In the genomic region with DNA sequence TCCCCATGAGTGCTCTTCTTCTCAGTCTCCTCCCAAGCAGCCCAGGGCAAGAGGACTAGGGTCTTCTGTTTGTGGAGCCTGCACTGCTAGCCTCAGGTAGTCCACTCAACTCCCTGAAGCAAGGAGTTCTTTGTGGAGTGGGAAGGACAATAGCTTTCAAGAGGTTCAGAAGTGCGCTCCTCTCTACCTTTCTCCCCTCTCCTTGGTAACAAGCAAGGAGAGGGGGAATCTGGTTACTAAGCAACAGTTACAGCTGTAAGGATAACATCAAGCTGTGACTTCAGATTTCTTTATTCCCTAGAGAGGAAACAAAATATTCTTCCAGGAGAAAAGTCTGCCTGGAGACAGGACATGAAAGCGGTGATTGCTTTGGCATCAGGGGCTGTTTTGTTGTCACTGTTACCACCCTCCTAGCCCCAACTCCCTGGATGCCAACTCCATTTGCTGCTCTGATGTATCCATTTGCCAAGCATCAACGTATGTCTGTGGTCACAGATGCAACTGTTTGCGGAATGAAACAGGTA, we compare ENCODE assay signal across 20 cellular contexts.
DNase-seq lines count a peak whose midpoint lies in the region; ATAC-seq and TF ChIP-seq lines count a peak whose summit lies in the region.
"Had no signal": no experiment of that assay in that cellular context is flagged by ENCODE, and none has a peak within 500 bp of the region (broad histone marks: within the 10 kb centered on the region; RNA-seq: fewer than 3 reads in every experiment).

No MANE protein-coding gene starts in this region.

- POLR2A ChIA-PET in naive thymus-derived CD4-positive, alpha-beta T cell (lab: Charles Lee): interaction anchor here (0.8 to 2.8 kb wide), 4 partner anchors 32 to 118 kb away, joined by 3 to 12 read pairs (median 4); a partner anchor contains a TSS

- CTCF ChIA-PET in naive thymus-derived CD4-positive, alpha-beta T cell (lab: Charles Lee): interaction anchor here (2.5 kb wide), 1 partner anchor 85 kb away, joined by 13 read pairs; no protein-coding TSS in a partner anchor

- intact Hi-C loops in naive thymus-derived CD4-positive, alpha-beta T cell (cut with micrococcal nuclease): no loop called here

- peaks cover 23% of the 10 kb centered on the region for H3K4me1 ChIP-seq in CD4-positive, CD25-positive, alpha-beta regulatory T cell (ENCODE audit: control insufficient read depth, insufficient read depth, low read length, poor library complexity, severe bottlenecking)
- H3K4me1 ChIP-seq in naive thymus-derived CD4-positive, alpha-beta T cell (ENCODE audit: control insufficient read depth in 2 of 2, insufficient read depth in 2 of 2, low read length in 2 of 2): peaks cover 21 to 45% of the 10 kb centered on the region in 2 donors
- H3K4me1 ChIP-seq in Peyer's patch: peaks cover 0 to 4% (median 0%) of the 10 kb centered on the region in 4 donors
- H3K4me1 ChIP-seq: adrenal gland, pancreas had no signal

- H3K9me3 Mint-ChIP-seq in CD4-positive, CD25-positive, alpha-beta regulatory T cell: no peaks in the 10 kb centered on the region
- no peaks in the 10 kb centered on the region for H3K9me3 Mint-ChIP-seq in naive thymus-derived CD4-positive, alpha-beta T cell
- H3K9me3 Mint-ChIP-seq in T-helper 2 cell treated with Interferon-gamma antibody and Interleukin-4, amounts not matched to agents 5 μg/mL and 100 μg/mL, for 36 hours: no peaks in the 10 kb centered on the region
- H3K9me3 Mint-ChIP-seq: activated CD4-positive, alpha-beta T cell treated with anti-CD3 and anti-CD28 coated beads, Interleukin-2, amount 10 ng/mL, durations not matched to agents 24 days and 14 days; activated T-helper 2 cell treated with anti-CD3 and anti-CD28 coated beads, Interferon-gamma antibody, Interleukin-2, Interleukin-4, amounts not matched to agents 10 μg/mL and 5 μg/mL and 100 μg/mL, durations not matched to agents 14 hours and 24 hours and 36 hours; dendritic cell treated with granulocyte-macrophage colony-stimulating factor and Interleukin-4, amounts not matched to agents 40 ng/mL and 50 ng/mL, for 4 days had no signal

- peaks cover 31% of the 10 kb centered on the region for H3K36me3 ChIP-seq in CD4-positive, CD25-positive, alpha-beta regulatory T cell (ENCODE audit: control insufficient read depth, insufficient read depth, low read length)
- H3K36me3 ChIP-seq in naive thymus-derived CD4-positive, alpha-beta T cell (ENCODE audit: control insufficient read depth in 2 of 3, insufficient read depth in 3 of 3, low read length in 3 of 3): peaks cover 0 to 6% (median 4%) of the 10 kb centered on the region in 3 experiments
- H3K36me3 ChIP-seq in Peyer's patch: peaks cover 0 to 13% (median 0%) of the 10 kb centered on the region in 3 donors
- H3K36me3 ChIP-seq: pancreas, right lobe of liver had no signal

- H3K27me3 ChIP-seq in CD4-positive, CD25-positive, alpha-beta regulatory T cell (ENCODE audit: control insufficient read depth, insufficient read depth, low read length): no peaks in the 10 kb centered on the region
- no peaks in the 10 kb centered on the region for H3K27me3 ChIP-seq in naive thymus-derived CD4-positive, alpha-beta T cell (ENCODE audit: control insufficient read depth in 2 of 2, insufficient read depth in 2 of 2, low read length in 2 of 2)
- no peaks in the 10 kb centered on the region for H3K27me3 ChIP-seq in Peyer's patch
- H3K27me3 ChIP-seq: adrenal gland, pancreas, right lobe of liver, upper lobe of left lung had no signal

- TF ChIP-seq POLR2A in Peyer's patch (IDR thresholded peaks at IDR 0.05): no peak

- H3K4me3 Mint-ChIP-seq in CD4-positive, CD25-positive, alpha-beta regulatory T cell: peak overlapping the region in 1 of 4 donors; percentile 4
- H3K4me3 Mint-ChIP-seq in T-helper 17 cell: no peak overlapping the region
- H3K4me3 Mint-ChIP-seq in naive thymus-derived CD4-positive, alpha-beta T cell: no peak overlapping the region
- H3K4me3 Mint-ChIP-seq in T-helper 2 cell treated with Interferon-gamma antibody and Interleukin-4, amounts not matched to agents 5 μg/mL and 100 μg/mL, for 36 hours: no peak overlapping the region
- H3K4me3 Mint-ChIP-seq: activated CD4-positive, alpha-beta T cell treated with anti-CD3 and anti-CD28 coated beads, Interleukin-2, amount 10 ng/mL, durations not matched to agents 24 days and 14 days; dendritic cell treated with granulocyte-macrophage colony-stimulating factor and Interleukin-4, amounts not matched to agents 40 ng/mL and 50 ng/mL, for 4 days had no signal

- no peak for ATAC-seq in CD4-positive, CD25-positive, alpha-beta regulatory T cell (ENCODE audit: low read depth in 2 of 2)
- no peak for ATAC-seq in T-helper 17 cell
- no peak for ATAC-seq in naive thymus-derived CD4-positive, alpha-beta T cell
- no peak for ATAC-seq in GM19035 (IDR thresholded peaks at IDR 0.05; ENCODE audit: unreplicated experiment)
- ATAC-seq: pancreas, right lobe of liver had no signal

- peaks cover 14 to 50% (median 40%) of the 10 kb centered on the region in 4 donors for H3K4me1 Mint-ChIP-seq in CD4-positive, CD25-positive, alpha-beta regulatory T cell
- peaks cover 41% of the 10 kb centered on the region for H3K4me1 Mint-ChIP-seq in T-helper 17 cell
- H3K4me1 Mint-ChIP-seq in naive thymus-derived CD4-positive, alpha-beta T cell: peaks cover 30 to 60% (median 46%) of the 10 kb centered on the region in 7 donors
- peaks cover 24% of the 10 kb centered on the region for H3K4me1 Mint-ChIP-seq in T-helper 2 cell treated with Interferon-gamma antibody and Interleukin-4, amounts not matched to agents 5 μg/mL and 100 μg/mL, for 36 hours (ENCODE audit: low read depth)

- H3K27me3 Mint-ChIP-seq in CD4-positive, CD25-positive, alpha-beta regulatory T cell: no peaks in the 10 kb centered on the region
- no peaks in the 10 kb centered on the region for H3K27me3 Mint-ChIP-seq in T-helper 17 cell
- peaks cover 0 to 7% (median 0%) of the 10 kb centered on the region in 5 donors for H3K27me3 Mint-ChIP-seq in naive thymus-derived CD4-positive, alpha-beta T cell
- H3K27me3 Mint-ChIP-seq in T-helper 2 cell treated with Interferon-gamma antibody and Interleukin-4, amounts not matched to agents 5 μg/mL and 100 μg/mL, for 36 hours (ENCODE audit: low read depth): peaks cover 27% of the 10 kb centered on the region
- H3K27me3 Mint-ChIP-seq: dendritic cell treated with granulocyte-macrophage colony-stimulating factor and Interleukin-4, amounts not matched to agents 40 ng/mL and 50 ng/mL, for 4 days had no signal

- no peaks in the 10 kb centered on the region for H3K9me3 ChIP-seq in CD4-positive, CD25-positive, alpha-beta regulatory T cell (ENCODE audit: control insufficient read depth in 2 of 2, low read length in 2 of 2)
- H3K9me3 ChIP-seq in T-helper 17 cell (ENCODE audit: control insufficient read depth, low read length, poor library complexity, severe bottlenecking) (no peaks in the 10 kb centered on the region), Peyer's patch (no peaks in the 10 kb centered on the region)
- H3K9me3 ChIP-seq in naive thymus-derived CD4-positive, alpha-beta T cell (ENCODE audit: control insufficient read depth in 2 of 3, low read length in 3 of 3): no peaks in the 10 kb centered on the region
- H3K9me3 ChIP-seq: adrenal gland, pancreas, right lobe of liver, upper lobe of left lung had no signal

- peak overlapping the region in 2 of 3 donors; percentile 89 to 96 for H3K27ac Mint-ChIP-seq in CD4-positive, CD25-positive, alpha-beta regulatory T cell
- peak overlapping the region; percentile 99 for H3K27ac Mint-ChIP-seq in T-helper 17 cell
- H3K27ac Mint-ChIP-seq in naive thymus-derived CD4-positive, alpha-beta T cell: peak overlapping the region in 7 of 9 donors; percentile 71 to 95 (median 91)
- no peak overlapping the region for H3K27ac Mint-ChIP-seq in T-helper 2 cell treated with Interferon-gamma antibody and Interleukin-4, amounts not matched to agents 5 μg/mL and 100 μg/mL, for 36 hours
- H3K27ac Mint-ChIP-seq: activated CD4-positive, alpha-beta T cell treated with anti-CD3 and anti-CD28 coated beads, Interleukin-2, amount 10 ng/mL, durations not matched to agents 24 days and 14 days; activated T-helper 2 cell treated with anti-CD3 and anti-CD28 coated beads, Interferon-gamma antibody, Interleukin-2, Interleukin-4, amounts not matched to agents 10 μg/mL and 5 μg/mL and 100 μg/mL, durations not matched to agents 14 hours and 24 hours and 36 hours; dendritic cell treated with granulocyte-macrophage colony-stimulating factor and Interleukin-4, amounts not matched to agents 40 ng/mL and 50 ng/mL, for 4 days had no signal

- peaks cover 25% of the 10 kb centered on the region for H3K36me3 Mint-ChIP-seq in CD4-positive, CD25-positive, alpha-beta regulatory T cell
- peaks cover 7% of the 10 kb centered on the region for H3K36me3 Mint-ChIP-seq in T-helper 17 cell (ENCODE audit: low read depth)
- peaks cover 4 to 38% (median 13%) of the 10 kb centered on the region in 5 donors for H3K36me3 Mint-ChIP-seq in naive thymus-derived CD4-positive, alpha-beta T cell
- H3K36me3 Mint-ChIP-seq in T-helper 2 cell treated with Interferon-gamma antibody and Interleukin-4, amounts not matched to agents 5 μg/mL and 100 μg/mL, for 36 hours (ENCODE audit: low read depth): peaks cover 19% of the 10 kb centered on the region

- TF ChIP-seq CTCF in Peyer's patch (IDR thresholded peaks at IDR 0.05): no peak

- no peak overlapping the region for H3K4me3 ChIP-seq in CD4-positive, CD25-positive, alpha-beta regulatory T cell (ENCODE audit: low read depth, low read length)
- no peak overlapping the region for H3K4me3 ChIP-seq in naive thymus-derived CD4-positive, alpha-beta T cell (ENCODE audit: low read length)
- no peak overlapping the region for H3K4me3 ChIP-seq in Peyer's patch
- H3K4me3 ChIP-seq: adrenal gland, GM23248, pancreas, right lobe of liver, upper lobe of left lung had no signal

- DNase-seq in CD4-positive, CD25-positive, alpha-beta regulatory T cell: no peak
- DNase-seq in DMS79 treated with DMSO at 0.1 percent for 48 hours (lab: John Stamatoyannopoulos, UW) (peak; percentile 87), T-helper 17 cell (no peak), Peyer's patch (no peak)
- no peak for DNase-seq in naive thymus-derived CD4-positive, alpha-beta T cell
- DNase-seq in T-helper 2 cell treated with Interferon-gamma antibody and Interleukin-4, amounts not matched to agents 5 μg/mL and 100 μg/mL, for 36 hours (ENCODE audit: low spot score): no peak
- DNase-seq: activated CD4-positive, alpha-beta T cell treated with anti-CD3 and anti-CD28 coated beads, Interleukin-2, amount 10 ng/mL, durations not matched to agents 24 days and 14 days; adrenal gland; Calu3; GDM1; GM23248; pancreas; right lobe of liver; SHP77 treated with DMSO at 0.1 percent for 48 hours; stimulated activated CD8-positive, alpha-beta memory T cell treated with anti-CD3 and anti-CD28 coated beads, Interleukin-4, amount 100 ng/mL, for 48 hours; T-helper 1 cell; upper lobe of left lung had no signal

- no peak overlapping the region for H3K27ac ChIP-seq in CD4-positive, CD25-positive, alpha-beta regulatory T cell (ENCODE audit: insufficient read depth, low read length, poor library complexity, severe bottlenecking)
- no peak overlapping the region for H3K27ac ChIP-seq in naive thymus-derived CD4-positive, alpha-beta T cell (ENCODE audit: low read depth, low read length)
- H3K27ac ChIP-seq in Peyer's patch: no peak overlapping the region
- H3K27ac ChIP-seq: adrenal gland, GM23248, pancreas, right lobe of liver, upper lobe of left lung had no signal
